In the genomic region with DNA sequence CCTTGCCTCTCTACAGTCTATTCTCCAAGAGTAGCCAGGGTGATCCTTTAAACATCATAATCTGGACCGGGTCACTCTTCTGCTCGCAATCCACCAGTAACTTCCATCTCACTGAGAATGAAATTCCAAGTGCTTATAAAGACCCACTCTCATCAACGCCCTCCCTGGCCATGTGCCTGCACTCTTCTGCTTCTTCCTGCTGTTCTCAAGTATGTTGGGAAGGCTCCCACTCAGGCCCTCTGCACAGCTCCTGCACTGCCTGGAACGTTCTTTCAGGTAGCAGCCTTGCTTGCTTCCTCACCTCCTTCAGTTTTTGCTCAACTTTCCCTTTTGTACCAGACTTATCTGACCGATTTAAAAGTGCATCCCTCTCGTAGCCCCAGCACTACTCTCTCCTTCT, we compare ENCODE assay signal across 15 cellular contexts. TPM values are rescaled to one million over a fixed set of nuclear protein-coding genes. Genes with fewer than 3 reads are reported as not detected.
A peak's percentile ranks its signal among the peaks of the same experiment; 100 is the strongest.
DNase-seq lines count a peak whose midpoint lies in the region; ATAC-seq and TF ChIP-seq lines count a peak whose summit lies in the region.
"Had no signal": no experiment of that assay in that cellular context is flagged by ENCODE, and none has a peak within 500 bp of the region (broad histone marks: within the 10 kb centered on the region; RNA-seq: fewer than 3 reads in every experiment).

No MANE protein-coding gene starts in this region.

- H3K27me3 ChIP-seq in lower lobe of right lung (ENCODE audit: low read depth) (no peaks in the 10 kb centered on the region), esophagus muscularis mucosa (no peaks in the 10 kb centered on the region)
- H3K27me3 ChIP-seq: stomach, upper lobe of left lung had no signal

- no peak for TF ChIP-seq EP300 in esophagus muscularis mucosa (IDR thresholded peaks at IDR 0.05)

- H3K4me1 Mint-ChIP-seq in stimulated activated naive CD8-positive, alpha-beta T cell treated with anti-CD3 and anti-CD28 coated beads, Interleukin-15, Interleukin-2, amounts not matched to agents 100 ng/mL and 50 ng/mL, for 24 hours (ENCODE audit: low read depth), result peaks cover 36% of the 10 kb centered on the region
- peaks cover 31% of the 10 kb centered on the region for H3K4me1 Mint-ChIP-seq in activated T-helper 17 cell treated with anti-CD3 and anti-CD28 coated beads, Interleukin-2, amount 50 U/mL, for 72 hours

- no peak overlapping the region for H3K4me3 Mint-ChIP-seq in stimulated activated naive CD8-positive, alpha-beta T cell treated with anti-CD3 and anti-CD28 coated beads, Interleukin-15, Interleukin-2, amounts not matched to agents 100 ng/mL and 50 ng/mL, for 24 hours
- H3K4me3 Mint-ChIP-seq in activated T-helper 17 cell treated with anti-CD3 and anti-CD28 coated beads, Interleukin-2, amount 50 U/mL, for 72 hours, result peak overlapping the region; percentile 52

- intact Hi-C loops in lower lobe of right lung (cut with DNase I), result no loop called here
- intact Hi-C loops in esophagus muscularis mucosa (cut with DNase I), result loop anchor here (5.0 kb wide), 1 partner anchor 33 kb away; no protein-coding TSS in a partner anchor

- WGBS in esophagus muscularis mucosa, result 75% methylated on average over 6 of the region's 6 CpGs

- H3K4me3 ChIP-seq in lower lobe of right lung (no peak overlapping the region), esophagus muscularis mucosa (no peak overlapping the region)
- H3K4me3 ChIP-seq: GM12878, stomach, upper lobe of left lung had no signal

- TF ChIP-seq POLR2A in esophagus muscularis mucosa (IDR thresholded peaks at IDR 0.05; ENCODE audit: low read depth), result no peak

- H3K9me3 Mint-ChIP-seq in stimulated activated naive CD8-positive, alpha-beta T cell treated with anti-CD3 and anti-CD28 coated beads, Interleukin-15, Interleukin-2, amounts not matched to agents 100 ng/mL and 50 ng/mL, for 24 hours, result no peaks in the 10 kb centered on the region
- H3K9me3 Mint-ChIP-seq in activated T-helper 17 cell treated with anti-CD3 and anti-CD28 coated beads, Interleukin-2, amount 50 U/mL, for 72 hours, result no peaks in the 10 kb centered on the region

- ATAC-seq in stimulated activated naive CD8-positive, alpha-beta T cell treated with anti-CD3 and anti-CD28 coated beads, Interleukin-15, Interleukin-2, amounts not matched to agents 100 U/mL and 50 U/mL, for 24 hours, result no peak
- no peak for ATAC-seq in activated T-helper 17 cell treated with anti-CD3 and anti-CD28 coated beads, Interleukin-2, amount 50 U/mL, for 72 hours (replicated peaks)
- ATAC-seq in lower lobe of right lung, result peak in 1 of 2 donors; percentile 28
- ATAC-seq: GM12878 had no signal

- H3K4me1 ChIP-seq in lower lobe of right lung (peaks cover under 1% of the 10 kb centered on the region), esophagus muscularis mucosa (peaks cover 0 to 31% (median 21%) of the 10 kb centered on the region in 4 donors)

- TF ChIP-seq CTCF in lower lobe of right lung (IDR thresholded peaks at IDR 0.05) (no peak), esophagus muscularis mucosa (IDR thresholded peaks at IDR 0.05) (no peak)

- no peak for DNase-seq in stimulated activated naive CD8-positive, alpha-beta T cell treated with anti-CD3 and anti-CD28 coated beads, Interleukin-15, Interleukin-2, amounts not matched to agents 100 U/mL and 50 U/mL, for 24 hours
- DNase-seq in lower lobe of right lung, result peak; percentile 45
- DNase-seq in NCI-H748 (lab: John Stamatoyannopoulos, UW; ENCODE audit: unreplicated experiment), result no peak
- DNase-seq in esophagus muscularis mucosa (ENCODE audit: extremely low spot score), result no peak
- DNase-seq in NCI-H1694 treated with DMSO at 0.1 percent for 48 hours (lab: John Stamatoyannopoulos, UW), result no peak
- DNase-seq: Caco-2; NCI-H1048; NCI-H2081; stimulated activated CD4-positive, alpha-beta T cell treated with anti-CD3 and anti-CD28 coated beads, Interleukin-15, amount 100 ng/mL, for 24 hours; stomach; upper lobe of left lung had no signal

- peak overlapping the region; percentile 80 for H3K27ac Mint-ChIP-seq in stimulated activated naive CD8-positive, alpha-beta T cell treated with anti-CD3 and anti-CD28 coated beads, Interleukin-15, Interleukin-2, amounts not matched to agents 100 ng/mL and 50 ng/mL, for 24 hours
- peak overlapping the region; percentile 87 for H3K27ac Mint-ChIP-seq in activated T-helper 17 cell treated with anti-CD3 and anti-CD28 coated beads, Interleukin-2, amount 50 U/mL, for 72 hours

- no peaks in the 10 kb centered on the region for H3K9me3 ChIP-seq in lower lobe of right lung
- H3K9me3 ChIP-seq in esophagus muscularis mucosa, result no peaks in the 10 kb centered on the region
- H3K9me3 ChIP-seq: Caco-2, stomach, upper lobe of left lung had no signal

- peaks cover 94% of the 10 kb centered on the region for H3K36me3 ChIP-seq in lower lobe of right lung
- H3K36me3 ChIP-seq in esophagus muscularis mucosa, result peaks cover 24 to 97% (median 68%) of the 10 kb centered on the region in 4 donors

- H3K36me3 Mint-ChIP-seq in stimulated activated naive CD8-positive, alpha-beta T cell treated with anti-CD3 and anti-CD28 coated beads, Interleukin-15, Interleukin-2, amounts not matched to agents 100 ng/mL and 50 ng/mL, for 24 hours (ENCODE audit: low read depth), result peaks cover 66% of the 10 kb centered on the region
- peaks cover 85% of the 10 kb centered on the region for H3K36me3 Mint-ChIP-seq in activated T-helper 17 cell treated with anti-CD3 and anti-CD28 coated beads, Interleukin-2, amount 50 U/mL, for 72 hours (ENCODE audit: low read depth)

- no peaks in the 10 kb centered on the region for H3K27me3 Mint-ChIP-seq in stimulated activated naive CD8-positive, alpha-beta T cell treated with anti-CD3 and anti-CD28 coated beads, Interleukin-15, Interleukin-2, amounts not matched to agents 100 ng/mL and 50 ng/mL, for 24 hours
- no peaks in the 10 kb centered on the region for H3K27me3 Mint-ChIP-seq in activated T-helper 17 cell treated with anti-CD3 and anti-CD28 coated beads, Interleukin-2, amount 50 U/mL, for 72 hours

- H3K27ac ChIP-seq in lower lobe of right lung, result no peak overlapping the region
- H3K27ac ChIP-seq in esophagus muscularis mucosa (replicated peaks in 1 of 4), result peak overlapping the region in 1 of 4 donors; percentile 28
- H3K27ac ChIP-seq: RWPE1 had no signal

RNA-seq across cellular contexts. Expression of a gene that starts 44.4 kb away (rescaled TPM):
- 10 to 100 TPM; 53.5 to 63.9 TPM for total RNA-seq in activated T-helper 17 cell treated with anti-CD3 and anti-CD28 coated beads, Interleukin-2, amount 50 U/mL, for 72 hours
- total RNA-seq in lower lobe of right lung (76.3 TPM), esophagus muscularis mucosa (10 to 100 TPM; 49.5 to 68.1 (median 56.5) TPM)

RNA-seq across cellular contexts. Expression of a gene that starts 58.0 kb away (rescaled TPM):
- total RNA-seq in activated T-helper 17 cell treated with anti-CD3 and anti-CD28 coated beads, Interleukin-2, amount 50 U/mL, for 72 hours, result 100 to 1,000 TPM; 156 to 173 TPM
- total RNA-seq in lower lobe of right lung (115 TPM), esophagus muscularis mucosa (10 to 100 TPM; 12.3 to 17.4 (median 15.6) TPM)
